3 cellular contexts compared by ENCODE assay signal in the genomic region with DNA sequence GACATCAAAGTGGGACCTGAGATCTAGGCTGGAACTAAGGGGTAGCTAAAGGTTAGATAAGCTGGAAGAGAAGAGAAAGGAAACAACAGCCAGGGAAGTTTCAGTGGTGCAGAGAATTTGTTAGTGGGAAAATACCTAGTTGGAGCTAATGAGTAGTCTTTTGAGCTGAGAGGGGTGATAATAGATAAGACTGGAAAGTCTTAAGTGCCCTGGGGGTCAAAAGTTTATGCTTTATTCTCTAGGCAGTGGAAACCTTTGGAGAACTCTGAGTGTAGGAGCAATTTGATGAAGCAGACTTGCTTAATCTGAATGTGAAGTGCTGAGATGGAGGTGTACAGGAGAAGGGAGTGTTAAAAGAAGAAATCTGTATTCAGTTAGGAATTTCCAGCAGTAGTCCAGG.
"Had no signal": no experiment of that assay in that cellular context is flagged by ENCODE, and none has a peak within 500 bp of the region (broad histone marks: within the 10 kb centered on the region; RNA-seq: fewer than 3 reads in every experiment).

No MANE protein-coding gene starts in this region.

- H3K4me3 ChIP-seq: GM12878 had no signal

- ATAC-seq: GM12878 had no signal

- DNase-seq: GDM1, GF-D8 had no signal
